In genomic region chr1:156766288-156767100, GRCh38 we compare ENCODE assay signal across 8 cellular contexts. TPM values are rescaled to one million over a fixed set of nuclear protein-coding genes. Genes with fewer than 3 reads are reported as not detected.
DNase-seq lines count a peak whose midpoint lies in the region; ATAC-seq and TF ChIP-seq lines count a peak whose summit lies in the region.

No MANE protein-coding gene starts in this region.

- peaks cover 23% of the 10 kb centered on the region; the same call in 1 of the 2 replicates for H4K20me1 ChIP-seq in BLaER1

- intact Hi-C loops in lower lobe of right lung (cut with DNase I): no loop called here
- intact Hi-C loops in vagina (cut with DNase I): no loop called here

- H3K4me1 ChIP-seq in BLaER1: peaks cover 44% of the 10 kb centered on the region
- peaks cover 33% of the 10 kb centered on the region for H3K4me1 ChIP-seq in lower lobe of right lung
- H3K4me1 ChIP-seq in vagina: peaks cover 45% of the 10 kb centered on the region

- no peak for TF ChIP-seq CTCF in brain microvascular endothelial cell (IDR thresholded peaks at IDR 0.05; ENCODE audit: low read depth, low read length, missing control alignments)
- TF ChIP-seq CTCF in lower lobe of right lung (IDR thresholded peaks at IDR 0.05): no peak
- TF ChIP-seq CTCF in vagina (IDR thresholded peaks at IDR 0.05): no peak

- H3K27ac ChIP-seq in BLaER1 (peak overlapping the region; percentile 82), brain microvascular endothelial cell (peak overlapping the region; percentile 82), lower lobe of right lung (peak overlapping the region; percentile 96), vagina (peak overlapping the region; percentile 84)

- in situ Hi-C loops in brain microvascular endothelial cell (cut with HindIII; ENCODE audit: low pct_ligation_motif_present, low sequenced_read_pairs): no loop called here

- H3K9ac ChIP-seq in BLaER1: peak overlapping the region; percentile 86

- ATAC-seq in GM19351 (IDR thresholded peaks at IDR 0.05; ENCODE audit: unreplicated experiment) (peak; percentile 21), HG03575 (IDR thresholded peaks at IDR 0.05; ENCODE audit: extremely low read depth, insufficient number of reproducible peaks, low FRiP score, unreplicated experiment) (peak; percentile 8), lower lobe of right lung (peak; percentile 4 to 28), GM19467 (IDR thresholded peaks at IDR 0.05; ENCODE audit: unreplicated experiment) (no peak)

- H3K4me3 ChIP-seq in BLaER1: peak overlapping the region; percentile 74
- H3K4me3 ChIP-seq in brain microvascular endothelial cell (ENCODE audit: low read depth, low read length): peak overlapping the region; percentile 95
- peak overlapping the region; percentile 96 for H3K4me3 ChIP-seq in lower lobe of right lung
- peak overlapping the region; percentile 60 to 89 for H3K4me3 ChIP-seq in vagina

- H3K4me2 ChIP-seq in BLaER1: peak overlapping the region; percentile 97

- DNase-seq in brain microvascular endothelial cell: no peak
- peak; percentile 60 for DNase-seq in lower lobe of right lung
- DNase-seq in vagina (ENCODE audit: extremely low spot score in 2 of 2): no peak
- no peak for DNase-seq in activated T-cell treated with anti-CD3 and anti-CD28 coated beads, Interleukin-2, amount 50 U/mL, for 48 hours

- no peaks in the 10 kb centered on the region for H3K9me3 ChIP-seq in BLaER1
- no peaks in the 10 kb centered on the region for H3K9me3 ChIP-seq in lower lobe of right lung
- no peaks in the 10 kb centered on the region for H3K9me3 ChIP-seq in vagina

- TF ChIP-seq POLR2A in vagina (IDR thresholded peaks at IDR 0.05): no peak

- no peaks in the 10 kb centered on the region for H3K27me3 ChIP-seq in BLaER1
- no peaks in the 10 kb centered on the region for H3K27me3 ChIP-seq in brain microvascular endothelial cell (replicated peaks)
- H3K27me3 ChIP-seq in lower lobe of right lung (ENCODE audit: low read depth): no peaks in the 10 kb centered on the region
- no peaks in the 10 kb centered on the region for H3K27me3 ChIP-seq in vagina

- H3K36me3 ChIP-seq in BLaER1 (peaks cover 18% of the 10 kb centered on the region), brain microvascular endothelial cell (replicated peaks) (peaks cover 9% of the 10 kb centered on the region), lower lobe of right lung (peaks cover 15% of the 10 kb centered on the region), vagina (peaks cover 0 to 9% of the 10 kb centered on the region in 2 donors)

RNA-seq across cellular contexts. Expression of gene PRCC, which starts 0.8 kb away (rescaled TPM):
- 51.9 TPM for total RNA-seq in lower lobe of right lung
- 30.4 TPM for total RNA-seq in vagina

RNA-seq across cellular contexts. Expression of gene HDGF, which starts 15.0 kb away (rescaled TPM):
- total RNA-seq in lower lobe of right lung (146 TPM), vagina (154 TPM)

RNA-seq across cellular contexts. Expression of gene MRPL24, which starts 25.6 kb away (rescaled TPM):
- 43.7 TPM for total RNA-seq in lower lobe of right lung
- total RNA-seq in vagina: 40.0 TPM

RNA-seq across cellular contexts. Expression of gene ISG20L2, which starts 37.9 kb away (rescaled TPM):
- total RNA-seq in lower lobe of right lung: 22.6 TPM
- 12.8 TPM for total RNA-seq in vagina

RNA-seq across cellular contexts. Expression of gene METTL25B, which starts 38.2 kb away (rescaled TPM):
- total RNA-seq in lower lobe of right lung (41.0 TPM), vagina (17.7 TPM)
